ENCODE assay signal across 13 cellular contexts in the genomic region with DNA sequence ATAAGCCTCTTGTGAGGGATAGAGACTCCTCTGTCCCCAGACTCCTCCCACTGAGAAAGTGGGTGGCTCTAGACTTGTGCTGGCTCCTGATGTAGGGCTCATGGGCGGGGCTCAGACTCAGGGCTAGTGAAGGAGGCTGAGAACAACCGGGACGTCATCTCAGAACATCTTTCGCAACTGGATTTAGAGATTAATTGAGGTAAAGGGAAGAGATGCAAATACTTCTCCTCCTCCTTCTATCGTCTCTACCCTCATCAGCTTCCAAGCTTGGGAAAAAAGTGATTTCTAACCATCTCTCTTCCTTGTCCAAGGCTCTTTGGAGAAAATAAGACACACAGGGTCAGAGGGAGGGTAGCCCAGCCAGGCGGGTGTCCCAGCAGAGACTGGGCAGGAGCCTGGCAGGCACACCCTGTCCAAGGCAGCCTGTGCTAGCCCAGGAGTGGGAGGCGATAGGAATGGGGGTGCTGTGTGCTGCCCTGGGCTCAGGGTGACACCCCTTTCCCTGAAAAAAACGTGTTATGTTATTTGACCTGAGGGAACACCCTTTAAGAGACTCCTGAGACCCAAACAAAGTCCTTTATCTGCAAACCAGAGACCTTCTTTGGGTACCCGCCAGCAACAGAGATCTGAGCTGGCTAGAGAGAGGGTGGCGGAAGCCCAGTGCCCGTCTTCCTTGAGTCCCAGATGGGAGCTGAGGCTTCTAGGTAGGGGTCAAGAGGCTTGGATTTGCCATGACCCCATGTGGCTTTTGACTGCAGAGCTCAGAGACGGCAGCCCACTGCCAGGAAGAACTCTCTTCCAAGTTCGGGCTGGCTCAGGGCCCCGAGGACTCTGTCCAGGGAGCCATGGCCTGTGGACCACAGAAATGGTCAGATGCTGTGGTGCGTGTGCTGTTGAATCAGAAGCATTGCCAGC.
DNase-seq lines count a peak whose midpoint lies in the region; ATAC-seq and TF ChIP-seq lines count a peak whose summit lies in the region.
"Had no signal": no experiment of that assay in that cellular context is flagged by ENCODE, and none has a peak within 500 bp of the region (broad histone marks: within the 10 kb centered on the region; RNA-seq: fewer than 3 reads in every experiment).

No MANE protein-coding gene starts in this region.

- TF ChIP-seq EP300 in suprapubic skin (IDR thresholded peaks at IDR 0.05): no peak

- no peaks in the 10 kb centered on the region for H3K27me3 ChIP-seq in suprapubic skin

- no peaks in the 10 kb centered on the region for H3K36me3 ChIP-seq in suprapubic skin

- H3K9me3 ChIP-seq in suprapubic skin: no peaks in the 10 kb centered on the region

- peak; percentile 38 for ATAC-seq in left lobe of liver
- no peak for ATAC-seq in HG02763 (IDR thresholded peaks at IDR 0.05; ENCODE audit: unreplicated experiment)
- no peak for ATAC-seq in HG02588 (IDR thresholded peaks at IDR 0.05; ENCODE audit: unreplicated experiment)

- H3K4me1 ChIP-seq in suprapubic skin: peaks cover 33% of the 10 kb centered on the region

- TF ChIP-seq POLR2A in suprapubic skin (IDR thresholded peaks at IDR 0.05): no peak

- H3K27ac ChIP-seq in suprapubic skin: peak overlapping the region; percentile 80

- peak; percentile 8 for DNase-seq in Jurkat, Clone E6-1 (ENCODE audit: low read depth, low spot score)
- DNase-seq in choroid plexus epithelial cell (ENCODE audit: low read depth) (peak; percentile 79), left lobe of liver (ENCODE audit: low spot score) (no peak), suprapubic skin (ENCODE audit: low spot score in 2 of 2) (peak; percentile 93), COLO668 (lab: John Stamatoyannopoulos, UW; ENCODE audit: unreplicated experiment) (no peak), HPDE6-E6E7 (ENCODE audit: extremely low spot score) (no peak)
- DNase-seq: activated B cell treated with CpG ODN at 0.5 μM for 24 hours; DMS79; erythroblast; naive B cell; stimulated activated CD4-positive, alpha-beta T cell treated with anti-CD3 and anti-CD28 coated beads, Interleukin-4, amount 100 ng/mL, for 4 hours had no signal

- TF ChIP-seq CTCF in choroid plexus epithelial cell (conservative IDR thresholded peaks at IDR 0.05; ENCODE audit: low read depth, low read length) (no peak), suprapubic skin (IDR thresholded peaks at IDR 0.05) (no peak)

- WGBS in suprapubic skin: 49% methylated on average over 9 of the region's 15 CpGs

- H3K4me3 ChIP-seq in Jurkat, Clone E6-1 (ENCODE audit: low read length): no peak overlapping the region
- H3K4me3 ChIP-seq in choroid plexus epithelial cell (ENCODE audit: low read depth, low read length) (no peak overlapping the region), suprapubic skin (no peak overlapping the region)

Comparison
In these comparisons a context has a peak if more than half of its experiments do, and no peak if none do; other contexts are left out.
1. DNase-seq: peak in Jurkat, Clone E6-1 (single experiment), choroid plexus epithelial cell (single experiment) and suprapubic skin (2 of 2); none in left lobe of liver (single experiment), COLO668 (single experiment) and HPDE6-E6E7 (single experiment).